In genomic region chr1:81329061-81329460, GRCh38 we compare ENCODE assay signal across 22 cellular contexts.
"Had no signal": no experiment of that assay in that cellular context is flagged by ENCODE, and none has a peak within 500 bp of the region (broad histone marks: within the 10 kb centered on the region; RNA-seq: fewer than 3 reads in every experiment).

No MANE protein-coding gene starts in this region.

- H3K4me1 Mint-ChIP-seq: naive B cell, nephron had no signal

- H3K36me3 ChIP-seq: colonic mucosa, ovary, stomach, thoracic aorta, transverse colon had no signal

- H3K4me3 Mint-ChIP-seq: endodermal cell, naive B cell, nephron had no signal

- H3K27me3 Mint-ChIP-seq: naive B cell had no signal

- H3K4me3 ChIP-seq: colonic mucosa, lung, ovary, stomach, thoracic aorta, transverse colon had no signal

- ATAC-seq: left colon, left ventricle myocardium superior, right cardiac atrium had no signal

- H3K27ac ChIP-seq: colonic mucosa, ovary, stomach, thoracic aorta, transverse colon had no signal

- DNase-seq: colonic mucosa; dermis blood vessel endothelial cell; endodermal cell; erythroblast; foreskin melanocyte; head of caudate nucleus; hippocampal formation; left colon; left ventricle myocardium superior; mesenchymal stem cell; naive B cell; ovary; right cardiac atrium; small intestine; stimulated activated CD4-positive, alpha-beta T cell treated with anti-CD3 and anti-CD28 coated beads, Interleukin-12 subunit alpha, Interleukin-12 subunit beta, amount 100 ng/mL, for 4 hours; stimulated activated naive CD4-positive, alpha-beta T cell; stomach; substantia nigra; transverse colon had no signal

- H3K9me3 ChIP-seq: colonic mucosa, ovary, stomach, thoracic aorta, transverse colon had no signal

- H3K36me3 Mint-ChIP-seq: naive B cell had no signal

- H3K27me3 ChIP-seq: colonic mucosa, ovary, stomach, transverse colon had no signal

- H3K9me3 Mint-ChIP-seq: endodermal cell, nephron had no signal

- H3K27ac Mint-ChIP-seq: endodermal cell, naive B cell, nephron had no signal

- H3K4me1 ChIP-seq: colonic mucosa, stomach, transverse colon had no signal
